ENCODE assay signal across 1 cellular context in the genomic region with DNA sequence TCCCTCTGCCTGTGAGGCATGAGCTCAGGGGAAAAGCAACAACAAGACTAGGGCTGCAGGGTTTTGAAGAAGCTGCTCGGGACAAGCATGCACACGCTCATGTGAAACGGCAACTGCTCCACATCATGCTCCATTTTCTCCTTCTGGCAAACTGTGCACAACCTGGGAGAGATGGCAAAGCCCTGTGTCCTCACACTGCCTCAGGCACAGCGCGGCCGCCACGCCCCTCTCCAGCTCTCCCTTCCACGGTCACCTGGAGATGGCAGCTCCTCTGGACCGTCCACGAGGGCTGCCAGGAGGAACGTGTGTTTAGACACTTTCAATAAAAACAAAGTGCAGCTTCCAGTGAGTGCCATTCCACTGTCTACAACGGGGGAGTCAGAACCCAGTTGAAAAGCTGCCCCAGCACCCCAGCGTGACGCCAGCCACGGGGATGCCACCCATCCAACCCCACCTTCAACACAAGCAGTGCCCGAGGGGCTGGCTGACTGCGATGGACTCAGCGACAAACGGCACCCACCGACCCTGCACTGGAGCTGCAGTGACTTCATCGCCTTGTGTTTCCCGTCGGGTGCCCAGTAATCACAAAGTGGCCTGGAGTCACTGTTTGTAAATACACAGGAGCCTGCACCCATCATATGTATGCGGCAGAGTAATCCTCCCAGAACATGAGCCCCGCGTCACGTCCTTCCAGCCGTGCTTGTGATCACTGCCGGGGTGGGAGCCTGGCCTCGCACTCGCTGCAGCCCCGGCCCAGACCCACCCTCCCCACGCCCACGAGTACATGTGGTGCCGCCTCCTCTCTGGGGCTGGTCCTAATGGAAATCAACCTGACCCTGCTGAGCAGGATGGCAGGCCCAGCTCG.
TF ChIP-seq lines count a peak whose summit lies in the region.

No MANE protein-coding gene starts in this region.

TF ChIP-seq in GM23338, 12 proteins besides CTCF, POLR2A, EP300 and RAD21:
- TF ChIP-seq NANOG (IDR thresholded peaks at IDR 0.05; ENCODE audit: borderline replicate concordance) (no peak), ZNF331 (CRISPR knock-in tag; IDR thresholded peaks at IDR 0.05; ENCODE audit: low read depth) (no peak)
